11 cellular contexts compared by ENCODE assay signal in the genomic region with DNA sequence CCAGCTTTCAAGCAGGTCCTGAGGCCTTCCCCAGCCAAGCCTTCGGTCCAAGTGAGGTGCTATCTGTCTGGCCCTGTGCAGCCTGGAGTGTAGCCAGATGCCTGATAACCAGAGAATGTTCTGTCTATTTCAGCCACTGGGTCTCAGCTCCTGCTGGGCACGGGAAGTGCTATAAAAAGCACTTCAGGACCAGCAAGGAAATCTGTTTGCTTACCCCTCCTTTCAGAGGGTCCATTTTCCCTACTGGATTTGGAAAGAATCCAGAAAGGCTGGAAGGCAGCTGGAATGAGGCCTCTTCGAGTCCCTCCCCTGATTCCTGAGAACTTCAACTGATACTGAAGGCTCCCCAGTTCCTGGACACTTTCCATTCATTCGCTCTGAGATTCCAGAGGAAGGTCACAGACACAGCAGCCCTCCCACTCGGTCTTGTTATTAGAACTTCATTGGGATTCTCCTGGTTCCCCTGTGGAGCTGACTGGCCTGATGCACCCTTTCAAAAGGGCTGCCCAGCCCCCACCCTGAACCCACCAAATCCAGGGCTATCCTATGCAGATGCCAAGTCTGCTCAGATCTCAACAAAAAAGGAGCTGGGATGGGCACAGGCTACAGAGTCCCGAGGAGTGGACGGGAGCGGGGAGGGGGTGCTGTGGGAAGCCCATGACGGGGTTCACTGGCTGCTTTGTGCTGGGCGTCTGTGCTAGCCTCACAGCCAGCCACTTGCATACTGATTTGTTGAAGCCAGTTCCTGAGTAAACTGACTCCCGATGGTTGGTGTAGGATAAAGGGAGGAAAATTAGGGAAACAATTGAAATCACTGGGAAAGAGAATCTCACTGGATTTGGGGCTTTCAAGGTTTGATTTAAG.
DNase-seq lines count a peak whose midpoint lies in the region; ATAC-seq and TF ChIP-seq lines count a peak whose summit lies in the region.
"Had no signal": no experiment of that assay in that cellular context is flagged by ENCODE, and none has a peak within 500 bp of the region (broad histone marks: within the 10 kb centered on the region; RNA-seq: fewer than 3 reads in every experiment).

No MANE protein-coding gene starts in this region.

- H3K27me3 ChIP-seq in osteoblast (ENCODE audit: insufficient read depth, low read length): no peaks in the 10 kb centered on the region

- H3K27ac Mint-ChIP-seq in stimulated activated effector memory CD8-positive, alpha-beta T cell treated with anti-CD3 and anti-CD28 coated beads, Interleukin-12 subunit alpha, Interleukin-12 subunit beta, amount 100 ng/mL, for 72 hours: no peak overlapping the region
- H3K27ac Mint-ChIP-seq: T-helper 2 cell treated with Interferon-gamma antibody and Interleukin-4, amounts not matched to agents 5 μg/mL and 100 μg/mL, for 36 hours had no signal

- H3K79me2 ChIP-seq in osteoblast (ENCODE audit: insufficient read depth, low read length): peaks cover 21% of the 10 kb centered on the region

- no peak overlapping the region for H3K4me2 ChIP-seq in osteoblast (ENCODE audit: insufficient read depth, low read length)

- H3K4me1 Mint-ChIP-seq in stimulated activated effector memory CD8-positive, alpha-beta T cell treated with anti-CD3 and anti-CD28 coated beads, Interleukin-12 subunit alpha, Interleukin-12 subunit beta, amount 100 ng/mL, for 72 hours: peaks cover 5% of the 10 kb centered on the region

- H3K9me3 Mint-ChIP-seq in stimulated activated effector memory CD8-positive, alpha-beta T cell treated with anti-CD3 and anti-CD28 coated beads, Interleukin-12 subunit alpha, Interleukin-12 subunit beta, amount 100 ng/mL, for 72 hours: no peaks in the 10 kb centered on the region
- H3K9me3 Mint-ChIP-seq: T-helper 2 cell treated with Interferon-gamma antibody and Interleukin-4, amounts not matched to agents 5 μg/mL and 100 μg/mL, for 36 hours had no signal

- TF ChIP-seq CTCF in fibroblast of the aortic adventitia (IDR thresholded peaks at IDR 0.05; ENCODE audit: insufficient read depth, low read length): no peak
- no peak for TF ChIP-seq CTCF in osteoblast (IDR thresholded peaks at IDR 0.05; ENCODE audit: extremely low read depth, low read depth, low read length)

- DNase-seq in EH (ENCODE audit: low read depth) (peak; percentile 85), RPMI7951 (ENCODE audit: low read depth) (peak; percentile 77), fibroblast of the aortic adventitia (ENCODE audit: low read depth) (peak; percentile 71), osteoblast (ENCODE audit: insufficient read length, low spot score, missing footprints) (no peak)
- no peak for DNase-seq in stimulated activated effector memory CD8-positive, alpha-beta T cell treated with anti-CD3 and anti-CD28 coated beads, Interleukin-12 subunit alpha, Interleukin-12 subunit beta, amount 100 ng/mL, for 72 hours (ENCODE audit: low spot score in 2 of 2)
- DNase-seq: activated naive CD4-positive, alpha-beta T cell treated with Interleukin-2 at 50 U/mL for 16 hours had no signal

- H4K20me1 ChIP-seq in osteoblast (ENCODE audit: insufficient read depth, low read length): peaks cover 2% of the 10 kb centered on the region

- peaks cover 29% of the 10 kb centered on the region for H3K36me3 ChIP-seq in osteoblast (ENCODE audit: insufficient read depth, low read length)

- ATAC-seq in HG03460 (IDR thresholded peaks at IDR 0.05; ENCODE audit: unreplicated experiment) (no peak), GM18502 (IDR thresholded peaks at IDR 0.05; ENCODE audit: poor library complexity, unreplicated experiment) (no peak), HG03139 (IDR thresholded peaks at IDR 0.05; ENCODE audit: unreplicated experiment) (no peak)
- no peak for ATAC-seq in stimulated activated effector memory CD8-positive, alpha-beta T cell treated with anti-CD3 and anti-CD28 coated beads, Interleukin-12 subunit alpha, Interleukin-12 subunit beta, amount 100 ng/mL, for 72 hours

- H2AFZ ChIP-seq in osteoblast (ENCODE audit: low read length): no peak overlapping the region

- H3K9me3 ChIP-seq in osteoblast (ENCODE audit: low read depth, low read length): no peaks in the 10 kb centered on the region

- H3K27ac ChIP-seq in osteoblast (ENCODE audit: low read depth, low read length): peak overlapping the region; percentile 40
- H3K27ac ChIP-seq: C4-2B had no signal

- H3K4me3 ChIP-seq in fibroblast of the aortic adventitia (ENCODE audit: low read depth, low read length): no peak overlapping the region
- no peak overlapping the region for H3K4me3 ChIP-seq in osteoblast (ENCODE audit: insufficient read depth, low read length)

- H3K36me3 Mint-ChIP-seq in stimulated activated effector memory CD8-positive, alpha-beta T cell treated with anti-CD3 and anti-CD28 coated beads, Interleukin-12 subunit alpha, Interleukin-12 subunit beta, amount 100 ng/mL, for 72 hours: no peaks in the 10 kb centered on the region

- H3K4me1 ChIP-seq in osteoblast (ENCODE audit: insufficient read depth, low read length): peaks cover 5% of the 10 kb centered on the region

- H3K4me3 Mint-ChIP-seq in stimulated activated effector memory CD8-positive, alpha-beta T cell treated with anti-CD3 and anti-CD28 coated beads, Interleukin-12 subunit alpha, Interleukin-12 subunit beta, amount 100 ng/mL, for 72 hours: no peak overlapping the region
- H3K4me3 Mint-ChIP-seq: T-helper 2 cell treated with Interferon-gamma antibody and Interleukin-4, amounts not matched to agents 5 μg/mL and 100 μg/mL, for 36 hours had no signal

Comparison
In these comparisons a context has a peak if more than half of its experiments do, and no peak if none do; other contexts are left out.
1. DNase-seq: peak in EH (single experiment), RPMI7951 (single experiment) and fibroblast of the aortic adventitia (single experiment); none in osteoblast (single experiment) and stimulated activated effector memory CD8-positive, alpha-beta T cell treated with anti-CD3 and anti-CD28 coated beads, Interleukin-12 subunit alpha, Interleukin-12 subunit beta, amount 100 ng/mL, for 72 hours (0 of 2).